23 cellular contexts compared by ENCODE assay signal in the genomic region with DNA sequence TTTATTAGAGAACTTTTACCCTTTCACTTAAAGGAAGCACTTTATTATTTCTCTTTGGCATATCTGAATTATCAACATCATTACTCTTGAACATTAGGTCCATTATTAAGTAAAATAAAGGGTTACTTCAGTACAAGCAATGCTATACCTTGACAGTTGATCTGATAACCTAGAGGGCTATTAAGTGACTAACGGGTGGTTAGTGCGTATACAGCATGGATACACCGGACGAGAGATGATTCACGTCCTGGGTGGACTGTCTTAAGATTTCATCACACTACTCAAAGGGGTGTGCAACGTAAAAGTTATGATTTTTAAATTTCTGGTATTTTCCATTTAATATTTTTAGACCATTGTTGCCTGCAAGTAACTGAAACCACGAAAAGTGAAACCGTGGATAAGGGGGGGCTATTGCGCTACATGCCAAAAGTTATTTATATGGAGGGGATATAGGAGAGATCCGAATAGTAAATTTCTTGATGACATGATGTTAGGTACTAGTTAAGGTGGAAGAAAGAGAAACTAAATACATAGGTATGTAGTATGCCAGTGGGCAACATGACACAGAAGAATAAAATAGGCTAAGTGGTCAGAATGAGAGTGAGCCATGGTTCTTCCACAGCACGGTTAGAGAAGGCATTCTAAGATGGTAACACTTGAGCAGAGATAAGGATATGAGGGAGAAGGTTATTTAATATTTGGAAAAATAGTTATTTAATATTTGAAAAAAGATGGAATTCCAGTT.
DNase-seq lines count a peak whose midpoint lies in the region; ATAC-seq and TF ChIP-seq lines count a peak whose summit lies in the region.
"Had no signal": no experiment of that assay in that cellular context is flagged by ENCODE, and none has a peak within 500 bp of the region (broad histone marks: within the 10 kb centered on the region; RNA-seq: fewer than 3 reads in every experiment).

No MANE protein-coding gene starts in this region.

- CTCF ChIA-PET in activated CD4-positive, alpha-beta T cell treated with anti-CD3 and anti-CD28 coated beads for 36 hours (lab: Charles Lee): no interaction called here

- no peaks in the 10 kb centered on the region for H3K27me3 ChIP-seq in ACC112 (ENCODE audit: insufficient read depth, low read length)
- H3K27me3 ChIP-seq: ascending aorta, colonic mucosa, stomach, upper lobe of left lung had no signal

- H3K27ac ChIP-seq in ACC112 (ENCODE audit: low read depth, low read length): peak overlapping the region; percentile 37
- H3K27ac ChIP-seq: ascending aorta, C4-2B, colonic mucosa, stomach, upper lobe of left lung had no signal

- no peak overlapping the region for H3K4me3 Mint-ChIP-seq in activated CD4-positive, alpha-beta T cell treated with anti-CD3 and anti-CD28 coated beads for 36 hours
- H3K4me3 Mint-ChIP-seq: activated CD4-positive, alpha-beta T cell treated with anti-CD3 and anti-CD28 coated beads, Interleukin-2, amount 10 ng/mL, durations not matched to agents 7 days and 5 days; mesothelial cell of epicardium; natural killer cell treated with Interleukin-12 subunit alpha and Interleukin-12 subunit beta and Interleukin-15 and Interleukin-18, amount 100 ng/mL, for 72 hours had no signal

- no peak for TF ChIP-seq CTCF in fibroblast of villous mesenchyme (IDR thresholded peaks at IDR 0.05; ENCODE audit: insufficient read depth, low read depth, low read length)

- no peaks in the 10 kb centered on the region for H3K36me3 ChIP-seq in ACC112 (ENCODE audit: insufficient read depth, low read length)
- H3K36me3 ChIP-seq: ascending aorta, colonic mucosa, stomach, upper lobe of left lung had no signal

- H3K27me3 Mint-ChIP-seq in activated CD4-positive, alpha-beta T cell treated with anti-CD3 and anti-CD28 coated beads for 36 hours: no peaks in the 10 kb centered on the region
- H3K27me3 Mint-ChIP-seq: activated CD4-positive, alpha-beta T cell treated with anti-CD3 and anti-CD28 coated beads, Interleukin-2, amount 10 ng/mL, durations not matched to agents 7 days and 5 days; natural killer cell treated with Interleukin-12 subunit alpha and Interleukin-12 subunit beta and Interleukin-15 and Interleukin-18, amount 100 ng/mL, for 72 hours had no signal

- H3K4me3 ChIP-seq in ACC112 (ENCODE audit: low read depth, low read length) (no peak overlapping the region), fibroblast of villous mesenchyme (ENCODE audit: low read depth, low read length) (no peak overlapping the region)
- H3K4me3 ChIP-seq: ascending aorta, colonic mucosa, K562, stomach, upper lobe of left lung had no signal

- no peaks in the 10 kb centered on the region for H3K79me2 ChIP-seq in ACC112 (ENCODE audit: control insufficient read depth, insufficient read depth, low read length, unreplicated experiment)

- intact Hi-C loops in activated CD4-positive, alpha-beta T cell treated with anti-CD3 and anti-CD28 coated beads for 36 hours (cut with DNase I, micrococcal nuclease): no loop called here

- DNase-seq in LHCN-M2 (ENCODE audit: low read depth): peak; percentile 66
- DNase-seq in amniotic epithelial cell (ENCODE audit: low read depth): peak; percentile 92
- DNase-seq in fibroblast of villous mesenchyme (ENCODE audit: low read depth): peak; percentile 84
- DNase-seq in islet precursor cell: no peak
- DNase-seq in activated CD4-positive, alpha-beta T cell treated with anti-CD3 and anti-CD28 coated beads for 36 hours: no peak
- DNase-seq in NCI-H2227 (lab: John Stamatoyannopoulos, UW; ENCODE audit: unreplicated experiment): no peak
- DNase-seq: activated CD4-positive, alpha-beta T cell treated with anti-CD3 and anti-CD28 coated beads, Interleukin-2, amount 10 ng/mL, durations not matched to agents 7 days and 5 days; colonic mucosa; foreskin melanocyte; MV-4-11; NCI-H1694 treated with DMSO at 0.1 percent for 48 hours; NCI-H446 treated with DMSO at 0.1 percent for 48 hours; posterior cingulate gyrus; stimulated activated CD4-positive, alpha-beta T cell treated with anti-CD3 and anti-CD28 coated beads, Interleukin-2, amount 100 ng/mL, for 48 hours; stomach; upper lobe of left lung had no signal

- no peaks in the 10 kb centered on the region for H3K36me3 Mint-ChIP-seq in activated CD4-positive, alpha-beta T cell treated with anti-CD3 and anti-CD28 coated beads for 36 hours (ENCODE audit: low read depth)
- H3K36me3 Mint-ChIP-seq: mesothelial cell of epicardium; natural killer cell treated with Interleukin-12 subunit alpha and Interleukin-12 subunit beta and Interleukin-15 and Interleukin-18, amount 100 ng/mL, for 72 hours had no signal

- H2AFZ ChIP-seq in ACC112 (ENCODE audit: low read length, unreplicated experiment): no peak overlapping the region

- H3K27ac Mint-ChIP-seq in activated CD4-positive, alpha-beta T cell treated with anti-CD3 and anti-CD28 coated beads for 36 hours: no peak overlapping the region
- H3K27ac Mint-ChIP-seq: activated CD4-positive, alpha-beta T cell treated with anti-CD3 and anti-CD28 coated beads, Interleukin-2, amount 10 ng/mL, durations not matched to agents 7 days and 5 days; mesothelial cell of epicardium; natural killer cell treated with Interleukin-12 subunit alpha and Interleukin-12 subunit beta and Interleukin-15 and Interleukin-18, amount 100 ng/mL, for 72 hours had no signal

- peaks cover 2% of the 10 kb centered on the region for H3K9me3 Mint-ChIP-seq in activated CD4-positive, alpha-beta T cell treated with anti-CD3 and anti-CD28 coated beads for 36 hours (ENCODE audit: low read depth)
- H3K9me3 Mint-ChIP-seq: activated CD4-positive, alpha-beta T cell treated with anti-CD3 and anti-CD28 coated beads, Interleukin-2, amount 10 ng/mL, durations not matched to agents 7 days and 5 days; mesothelial cell of epicardium had no signal

- POLR2A ChIA-PET in activated CD4-positive, alpha-beta T cell treated with anti-CD3 and anti-CD28 coated beads for 36 hours (lab: Charles Lee): no interaction called here

- H3K4me1 Mint-ChIP-seq in activated CD4-positive, alpha-beta T cell treated with anti-CD3 and anti-CD28 coated beads for 36 hours: no peaks in the 10 kb centered on the region
- H3K4me1 Mint-ChIP-seq: activated CD4-positive, alpha-beta T cell treated with anti-CD3 and anti-CD28 coated beads, Interleukin-2, amount 10 ng/mL, durations not matched to agents 7 days and 5 days had no signal

- no peak for ATAC-seq in activated CD4-positive, alpha-beta T cell treated with anti-CD3 and anti-CD28 coated beads for 36 hours
- ATAC-seq in GM21381 (IDR thresholded peaks at IDR 0.05; ENCODE audit: unreplicated experiment): no peak
- ATAC-seq: K562; natural killer cell treated with Interleukin-12 subunit alpha and Interleukin-12 subunit beta and Interleukin-15 and Interleukin-18, amount 100 ng/mL, for 72 hours had no signal

- peaks cover 46% of the 10 kb centered on the region for H3K4me1 ChIP-seq in ACC112 (ENCODE audit: control insufficient read depth, insufficient read depth, low read length, unreplicated experiment)
- H3K4me1 ChIP-seq: colonic mucosa had no signal

Comparison
In these comparisons a context has a peak if more than half of its experiments do, and no peak if none do; other contexts are left out.
1. DNase-seq: peak in LHCN-M2 (single experiment), amniotic epithelial cell (single experiment) and fibroblast of villous mesenchyme (single experiment); none in islet precursor cell (single experiment), activated CD4-positive, alpha-beta T cell treated with anti-CD3 and anti-CD28 coated beads for 36 hours (single experiment) and NCI-H2227 (single experiment).